In genomic region chr12:90290980-90291975, GRCh38 we compare ENCODE assay signal across 1 cellular context.
TF ChIP-seq lines count a peak whose summit lies in the region.

No MANE protein-coding gene starts in this region.

TF ChIP-seq in HepG2, 621 proteins besides CTCF, POLR2A, EP300 and RAD21 (continued from another document):
- TF ChIP-seq ZBTB20 (CRISPR knock-in tag; IDR thresholded peaks at IDR 0.05; ENCODE audit: borderline replicate concordance, low read depth): no peak
- TF ChIP-seq, protein P1, sequence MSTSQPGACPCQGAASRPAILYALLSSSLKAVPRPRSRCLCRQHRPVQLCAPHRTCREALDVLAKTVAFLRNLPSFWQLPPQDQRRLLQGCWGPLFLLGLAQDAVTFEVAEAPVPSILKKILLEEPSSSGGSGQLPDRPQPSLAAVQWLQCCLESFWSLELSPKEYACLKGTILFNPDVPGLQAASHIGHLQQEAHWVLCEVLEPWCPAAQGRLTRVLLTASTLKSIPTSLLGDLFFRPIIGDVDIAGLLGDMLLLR (CRISPR knock-in tag; IDR thresholded peaks at IDR 0.05): no peak
- no peak for TF ChIP-seq ZNF546 (CRISPR knock-in tag; conservative IDR thresholded peaks at IDR 0.05)
- TF ChIP-seq SRF (IDR thresholded peaks at IDR 0.05; ENCODE audit: low read depth, low read length): no peak
- TF ChIP-seq ZSCAN29 (CRISPR knock-in tag; conservative IDR thresholded peaks at IDR 0.05): no peak
- TF ChIP-seq, protein P2, sequence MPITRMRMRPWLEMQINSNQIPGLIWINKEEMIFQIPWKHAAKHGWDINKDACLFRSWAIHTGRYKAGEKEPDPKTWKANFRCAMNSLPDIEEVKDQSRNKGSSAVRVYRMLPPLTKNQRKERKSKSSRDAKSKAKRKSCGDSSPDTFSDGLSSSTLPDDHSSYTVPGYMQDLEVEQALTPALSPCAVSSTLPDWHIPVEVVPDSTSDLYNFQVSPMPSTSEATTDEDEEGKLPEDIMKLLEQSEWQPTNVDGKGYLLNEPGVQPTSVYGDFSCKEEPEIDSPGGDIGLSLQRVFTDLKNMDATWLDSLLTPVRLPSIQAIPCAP (CRISPR knock-in tag; IDR thresholded peaks at IDR 0.05; ENCODE audit: low read depth): no peak
- no peak for TF ChIP-seq GMEB1 (CRISPR knock-in tag; IDR thresholded peaks at IDR 0.05; ENCODE audit: borderline replicate concordance)
- TF ChIP-seq HMGXB4 (CRISPR knock-in tag; IDR thresholded peaks at IDR 0.05; ENCODE audit: borderline replicate concordance in 1 of 2, low read depth in 1 of 2): no peak
- TF ChIP-seq SALL1 (CRISPR knock-in tag; IDR thresholded peaks at IDR 0.05): no peak
- TF ChIP-seq ZMYM3 (CRISPR knock-in tag; IDR thresholded peaks at IDR 0.05): no peak
- no peak for TF ChIP-seq ZNF570 (CRISPR knock-in tag; IDR thresholded peaks at IDR 0.05; ENCODE audit: borderline replicate concordance)
- TF ChIP-seq ZFY (CRISPR knock-in tag; IDR thresholded peaks at IDR 0.05): no peak
- TF ChIP-seq TAF1 (CRISPR knock-in tag; IDR thresholded peaks at IDR 0.05): no peak
- no peak for TF ChIP-seq ZNF784 (CRISPR knock-in tag; IDR thresholded peaks at IDR 0.05; ENCODE audit: borderline replicate concordance)
TF ChIP-seq in HepG2: peak in this region for 0.
